Comparison of ENCODE assay signal across 27 cellular contexts in genomic region chr1:229553621-229554120, GRCh38. TPM values are rescaled to one million over a fixed set of nuclear protein-coding genes. Genes with fewer than 3 reads are reported as not detected.
A peak's percentile ranks its signal among the peaks of the same experiment; 100 is the strongest.
DNase-seq lines count a peak whose midpoint lies in the region; ATAC-seq and TF ChIP-seq lines count a peak whose summit lies in the region.
"Had no signal": no experiment of that assay in that cellular context is flagged by ENCODE, and none has a peak within 500 bp of the region (broad histone marks: within the 10 kb centered on the region; RNA-seq: fewer than 3 reads in every experiment).

No MANE protein-coding gene starts in this region.

- H3K27ac ChIP-seq in HL-60 (replicated peaks): peak overlapping the region; percentile 95
- H3K27ac ChIP-seq: A549, heart left ventricle, psoas muscle, upper lobe of left lung had no signal

- H3K27me3 Mint-ChIP-seq in CD14-positive monocyte (ENCODE audit: low read depth in 3 of 3): no peaks in the 10 kb centered on the region
- H3K27me3 Mint-ChIP-seq: B cell; central memory CD8-positive, alpha-beta T cell had no signal

- peaks cover 13 to 25% of the 10 kb centered on the region in 2 donors for H3K36me3 Mint-ChIP-seq in CD14-positive monocyte

- intact Hi-C loops in CD14-positive monocyte (cut with micrococcal nuclease): loop anchor here in 1 of 2 donors (10.0 kb wide), 1 partner anchor 49 kb away; the partner anchor contains the start of gene NUP133

- H3K27me3 ChIP-seq in HL-60 (ENCODE audit: insufficient read depth, poor library complexity, severe bottlenecking): no peaks in the 10 kb centered on the region
- H3K27me3 ChIP-seq: dorsolateral prefrontal cortex, heart left ventricle, upper lobe of left lung had no signal

- DNase-seq in CD14-positive monocyte (ENCODE audit: low spot score): no peak
- DNase-seq in HL-60 (ENCODE audit: low read depth in 1 of 2, low spot score in 1 of 2): peak in 1 of 2 experiments; percentile 52
- peak; percentile 19 for DNase-seq in SKM-1 treated with dmso at 0.1 percent for 144 hours (lab: John Stamatoyannopoulos, UW; ENCODE audit: unreplicated experiment)
- peak; percentile 15 for DNase-seq in fibroblast of the aortic adventitia (ENCODE audit: low read depth)
- DNase-seq in stimulated activated naive CD4-positive, alpha-beta T cell (lab: John Stamatoyannopoulos, UW): no peak
- DNase-seq: activated CD4-positive, alpha-beta T cell treated with anti-CD3 and anti-CD28 coated beads for 4 hours; activated naive CD4-positive, alpha-beta T cell treated with anti-CD3 and anti-CD28 coated beads, Interleukin-2, amount 50 U/mL, for 16 hours; activated T-cell treated with anti-CD3 and anti-CD28 coated beads, Interleukin-2, amount 50 U/mL, for 48 hours; COR-L47; DMS79; dorsolateral prefrontal cortex; GF-D8; HCEC 1CT; heart left ventricle; mammary epithelial cell; NCI-H2171; NCI-H524 treated with DMSO at 0.1 percent for 48 hours; psoas muscle; T-helper 2 cell; upper lobe of left lung had no signal

- H3K4me3 ChIP-seq in HL-60 (replicated peaks; ENCODE audit: insufficient read depth, low read length) (peak overlapping the region; percentile 9; the same call in 1 of the 2 replicates), fibroblast of the aortic adventitia (ENCODE audit: low read depth, low read length) (no peak overlapping the region)
- H3K4me3 ChIP-seq: A549, dorsolateral prefrontal cortex, heart left ventricle, psoas muscle, upper lobe of left lung had no signal

- H3K9me3 Mint-ChIP-seq in CD14-positive monocyte: no peaks in the 10 kb centered on the region
- H3K9me3 Mint-ChIP-seq: central memory CD8-positive, alpha-beta T cell had no signal

- peaks cover 51% of the 10 kb centered on the region for H3K4me1 Mint-ChIP-seq in CD14-positive monocyte

- TF ChIP-seq CTCF in CD14-positive monocyte (IDR thresholded peaks at IDR 0.05) (no peak), HL-60 (IDR thresholded peaks at IDR 0.05; ENCODE audit: insufficient read depth, low read length) (no peak), fibroblast of the aortic adventitia (IDR thresholded peaks at IDR 0.05; ENCODE audit: insufficient read depth, low read length) (no peak)

- H3K4me3 Mint-ChIP-seq in CD14-positive monocyte: no peak overlapping the region
- H3K4me3 Mint-ChIP-seq: B cell; central memory CD8-positive, alpha-beta T cell had no signal

- H3K27ac Mint-ChIP-seq in CD14-positive monocyte: peak overlapping the region; percentile 4 to 81 (median 27)
- H3K27ac Mint-ChIP-seq: B cell had no signal

- ATAC-seq in HG02884 (IDR thresholded peaks at IDR 0.05; ENCODE audit: unreplicated experiment) (no peak), GM21526 (IDR thresholded peaks at IDR 0.05; ENCODE audit: low FRiP score, unreplicated experiment) (no peak), GM18868 (IDR thresholded peaks at IDR 0.05; ENCODE audit: unreplicated experiment) (no peak)
- ATAC-seq: A549, heart left ventricle, HepG2, psoas muscle had no signal

RNA-seq across cellular contexts. Expression of gene ABCB10, which starts 4.8 kb away (rescaled TPM):
- 10 to 100 TPM in 1 of 2 donors, 1 to 10 TPM in 1; 5.4 to 12.9 TPM for polyA plus RNA-seq in CD14-positive monocyte
- 13.1 and 16.8 TPM in 2 replicates for total RNA-seq in fibroblast of the aortic adventitia (ENCODE audit: low replicate concordance)

RNA-seq across cellular contexts. Expression of gene NUP133, which starts 45.5 kb away (rescaled TPM):
- polyA plus RNA-seq in CD14-positive monocyte: 10 to 100 TPM; 12.4 to 12.8 TPM
- 25.2 and 46.1 TPM in 2 replicates for total RNA-seq in fibroblast of the aortic adventitia (ENCODE audit: low replicate concordance)

Comparison
In these comparisons a context has a peak if more than half of its experiments do, and no peak if none do; other contexts are left out.
1. DNase-seq: peak in SKM-1 treated with dmso at 0.1 percent for 144 hours (single experiment) and fibroblast of the aortic adventitia (single experiment); none in CD14-positive monocyte (single experiment) and stimulated activated naive CD4-positive, alpha-beta T cell (0 of 6).